ENCODE assay signal across 1 cellular context in the genomic region with DNA sequence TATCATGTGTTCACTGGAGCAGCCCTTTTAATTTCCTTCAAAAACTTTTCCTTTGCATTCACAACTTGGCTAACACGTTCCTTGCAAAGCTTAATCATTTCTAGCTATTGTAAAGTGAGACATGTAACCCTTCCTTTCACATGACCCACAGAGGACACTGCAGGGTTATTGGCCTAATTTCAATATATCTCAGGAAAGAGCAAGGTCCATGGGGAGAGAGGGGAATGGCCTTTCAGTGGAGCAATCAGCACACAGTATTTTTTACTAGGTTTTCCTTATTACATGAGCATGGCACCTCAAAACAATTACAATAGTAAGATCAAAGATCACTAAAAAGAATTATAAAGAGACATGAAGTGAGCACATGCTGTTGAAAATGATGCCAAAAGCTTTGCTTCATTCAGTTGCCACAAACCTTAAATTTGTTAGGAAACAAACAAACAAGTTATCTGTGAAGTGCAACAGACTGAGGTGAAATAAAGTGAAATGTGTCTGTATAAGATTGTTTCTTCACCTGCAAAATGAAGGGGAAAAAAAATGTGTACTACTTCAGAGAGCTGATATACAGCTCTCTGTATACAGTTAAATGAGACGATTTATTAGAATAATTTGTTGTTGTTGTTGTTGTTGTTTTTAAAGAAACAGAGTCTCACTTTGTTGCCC.
TF ChIP-seq lines count a peak whose summit lies in the region.

No MANE protein-coding gene starts in this region.

TF ChIP-seq in HepG2, 621 proteins besides CTCF, POLR2A, EP300 and RAD21 (continued from another document and continues in another):
- TF ChIP-seq, protein P1, sequence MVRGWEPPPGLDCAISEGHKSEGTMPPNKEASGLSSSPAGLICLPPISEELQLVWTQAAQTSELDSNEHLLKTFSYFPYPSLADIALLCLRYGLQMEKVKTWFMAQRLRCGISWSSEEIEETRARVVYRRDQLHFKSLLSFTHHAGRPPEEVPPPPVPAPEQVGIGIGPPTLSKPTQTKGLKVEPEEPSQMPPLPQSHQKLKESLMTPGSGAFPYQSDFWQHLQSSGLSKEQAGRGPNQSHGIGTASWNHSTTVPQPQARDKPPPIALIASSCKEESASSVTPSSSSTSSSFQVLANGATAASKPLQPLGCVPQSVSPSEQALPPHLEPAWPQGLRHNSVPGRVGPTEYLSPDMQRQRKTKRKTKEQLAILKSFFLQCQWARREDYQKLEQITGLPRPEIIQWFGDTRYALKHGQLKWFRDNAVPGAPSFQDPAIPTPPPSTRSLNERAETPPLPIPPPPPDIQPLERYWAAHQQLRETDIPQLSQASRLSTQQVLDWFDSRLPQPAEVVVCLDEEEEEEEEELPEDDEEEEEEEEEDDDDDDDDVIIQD (CRISPR knock-in tag; IDR thresholded peaks at IDR 0.05; ENCODE audit: low read depth) = peak; percentile 97
- TF ChIP-seq POGZ (CRISPR knock-in tag; IDR thresholded peaks at IDR 0.05) = peak; percentile 87
- TF ChIP-seq ZNF672 (CRISPR knock-in tag; IDR thresholded peaks at IDR 0.05) = no peak
- no peak for TF ChIP-seq RELA (CRISPR knock-in tag; IDR thresholded peaks at IDR 0.05)
- peak; percentile 45; the same call in 1 of the 2 replicates for TF ChIP-seq YEATS4 (CRISPR knock-in tag; IDR thresholded peaks at IDR 0.05; ENCODE audit: borderline replicate concordance)
- no peak for TF ChIP-seq ZNF572 (CRISPR knock-in tag; IDR thresholded peaks at IDR 0.05)
- no peak for TF ChIP-seq TAF1 (CRISPR knock-in tag; IDR thresholded peaks at IDR 0.05)
- no peak for TF ChIP-seq ZNF296 (CRISPR knock-in tag; conservative IDR thresholded peaks at IDR 0.05)
- 0 out of 2 replicates have a peak, but pooled peaks have one; percentile 14 for TF ChIP-seq FOSL2 (CRISPR knock-in tag; IDR thresholded peaks at IDR 0.05)
- no peak for TF ChIP-seq ZNF83 (CRISPR knock-in tag; IDR thresholded peaks at IDR 0.05; ENCODE audit: borderline replicate concordance)
- 0 out of 2 replicates have a peak, but pooled peaks have one; percentile 31 for TF ChIP-seq ISL2 (CRISPR knock-in tag; IDR thresholded peaks at IDR 0.05)
- peak; percentile 22; the same call in 1 of the 2 replicates for TF ChIP-seq FOXO1 (CRISPR knock-in tag; IDR thresholded peaks at IDR 0.05)
- peak; percentile 85 for TF ChIP-seq PHF21A (CRISPR knock-in tag; IDR thresholded peaks at IDR 0.05)
- TF ChIP-seq, protein P2, sequence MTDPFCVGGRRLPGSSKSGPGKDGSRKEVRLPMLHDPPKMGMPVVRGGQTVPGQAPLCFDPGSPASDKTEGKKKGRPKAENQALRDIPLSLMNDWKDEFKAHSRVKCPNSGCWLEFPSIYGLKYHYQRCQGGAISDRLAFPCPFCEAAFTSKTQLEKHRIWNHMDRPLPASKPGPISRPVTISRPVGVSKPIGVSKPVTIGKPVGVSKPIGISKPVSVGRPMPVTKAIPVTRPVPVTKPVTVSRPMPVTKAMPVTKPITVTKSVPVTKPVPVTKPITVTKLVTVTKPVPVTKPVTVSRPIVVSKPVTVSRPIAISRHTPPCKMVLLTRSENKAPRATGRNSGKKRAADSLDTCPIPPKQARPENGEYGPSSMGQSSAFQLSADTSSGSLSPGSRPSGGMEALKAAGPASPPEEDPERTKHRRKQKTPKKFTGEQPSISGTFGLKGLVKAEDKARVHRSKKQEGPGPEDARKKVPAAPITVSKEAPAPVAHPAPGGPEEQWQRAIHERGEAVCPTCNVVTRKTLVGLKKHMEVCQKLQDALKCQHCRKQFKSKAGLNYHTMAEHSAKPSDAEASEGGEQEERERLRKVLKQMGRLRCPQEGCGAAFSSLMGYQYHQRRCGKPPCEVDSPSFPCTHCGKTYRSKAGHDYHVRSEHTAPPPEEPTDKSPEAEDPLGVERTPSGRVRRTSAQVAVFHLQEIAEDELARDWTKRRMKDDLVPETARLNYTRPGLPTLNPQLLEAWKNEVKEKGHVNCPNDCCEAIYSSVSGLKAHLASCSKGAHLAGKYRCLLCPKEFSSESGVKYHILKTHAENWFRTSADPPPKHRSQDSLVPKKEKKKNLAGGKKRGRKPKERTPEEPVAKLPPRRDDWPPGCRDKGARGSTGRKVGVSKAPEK (CRISPR knock-in tag; IDR thresholded peaks at IDR 0.05; ENCODE audit: borderline replicate concordance) = no peak
- TF ChIP-seq, protein P3, sequence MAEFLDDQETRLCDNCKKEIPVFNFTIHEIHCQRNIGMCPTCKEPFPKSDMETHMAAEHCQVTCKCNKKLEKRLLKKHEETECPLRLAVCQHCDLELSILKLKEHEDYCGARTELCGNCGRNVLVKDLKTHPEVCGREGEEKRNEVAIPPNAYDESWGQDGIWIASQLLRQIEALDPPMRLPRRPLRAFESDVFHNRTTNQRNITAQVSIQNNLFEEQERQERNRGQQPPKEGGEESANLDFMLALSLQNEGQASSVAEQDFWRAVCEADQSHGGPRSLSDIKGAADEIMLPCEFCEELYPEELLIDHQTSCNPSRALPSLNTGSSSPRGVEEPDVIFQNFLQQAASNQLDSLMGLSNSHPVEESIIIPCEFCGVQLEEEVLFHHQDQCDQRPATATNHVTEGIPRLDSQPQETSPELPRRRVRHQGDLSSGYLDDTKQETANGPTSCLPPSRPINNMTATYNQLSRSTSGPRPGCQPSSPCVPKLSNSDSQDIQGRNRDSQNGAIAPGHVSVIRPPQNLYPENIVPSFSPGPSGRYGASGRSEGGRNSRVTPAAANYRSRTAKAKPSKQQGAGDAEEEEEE (CRISPR knock-in tag; IDR thresholded peaks at IDR 0.05; ENCODE audit: borderline replicate concordance) = no peak
- TF ChIP-seq ZFAT (CRISPR knock-in tag; conservative IDR thresholded peaks at IDR 0.05) = no peak
- no peak for TF ChIP-seq PHF5A (CRISPR knock-in tag; IDR thresholded peaks at IDR 0.05; ENCODE audit: low read depth, unreplicated experiment)
- no peak for TF ChIP-seq ZNF30 (CRISPR knock-in tag; IDR thresholded peaks at IDR 0.05)
- TF ChIP-seq SAP130 (CRISPR knock-in tag; IDR thresholded peaks at IDR 0.05; ENCODE audit: low read depth) = peak; percentile 48; the same call in 1 of the 2 replicates
- no peak for TF ChIP-seq SOX6 (IDR thresholded peaks at IDR 0.05)
- TF ChIP-seq SOX6 (CRISPR knock-in tag; IDR thresholded peaks at IDR 0.05) = peak; percentile 83
- TF ChIP-seq ZNF598 (CRISPR knock-in tag; IDR thresholded peaks at IDR 0.05; ENCODE audit: borderline replicate concordance) = no peak
- TF ChIP-seq TARDBP (CRISPR knock-in tag; IDR thresholded peaks at IDR 0.05) = peak; percentile 42; the same call in 1 of the 2 replicates
- TF ChIP-seq ZNF776 (CRISPR knock-in tag; IDR thresholded peaks at IDR 0.05) = no peak
- TF ChIP-seq, protein P4, sequence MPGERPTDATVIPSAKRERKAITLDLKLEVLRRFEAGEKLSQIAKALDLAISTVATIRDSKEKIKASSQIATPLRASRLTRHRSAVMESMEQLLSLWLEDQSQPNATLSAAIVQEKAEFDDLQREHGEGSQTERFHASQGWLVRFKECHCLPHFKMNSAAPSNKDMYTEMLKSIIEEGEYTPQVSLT (CRISPR knock-in tag; IDR thresholded peaks at IDR 0.05; ENCODE audit: borderline replicate concordance, low read depth) = no peak
- TF ChIP-seq HDAC2 (CRISPR knock-in tag; IDR thresholded peaks at IDR 0.05) = peak; percentile 64; the same call in 1 of the 2 replicates
- peak; percentile 87 for TF ChIP-seq ASH2L (IDR thresholded peaks at IDR 0.05; ENCODE audit: insufficient read length, low read depth, low read length)
- TF ChIP-seq ESRRA (CRISPR knock-in tag; IDR thresholded peaks at IDR 0.05; ENCODE audit: low read depth) = 0 out of 2 replicates have a peak, but pooled peaks have one; percentile 33
- TF ChIP-seq, protein P5, sequence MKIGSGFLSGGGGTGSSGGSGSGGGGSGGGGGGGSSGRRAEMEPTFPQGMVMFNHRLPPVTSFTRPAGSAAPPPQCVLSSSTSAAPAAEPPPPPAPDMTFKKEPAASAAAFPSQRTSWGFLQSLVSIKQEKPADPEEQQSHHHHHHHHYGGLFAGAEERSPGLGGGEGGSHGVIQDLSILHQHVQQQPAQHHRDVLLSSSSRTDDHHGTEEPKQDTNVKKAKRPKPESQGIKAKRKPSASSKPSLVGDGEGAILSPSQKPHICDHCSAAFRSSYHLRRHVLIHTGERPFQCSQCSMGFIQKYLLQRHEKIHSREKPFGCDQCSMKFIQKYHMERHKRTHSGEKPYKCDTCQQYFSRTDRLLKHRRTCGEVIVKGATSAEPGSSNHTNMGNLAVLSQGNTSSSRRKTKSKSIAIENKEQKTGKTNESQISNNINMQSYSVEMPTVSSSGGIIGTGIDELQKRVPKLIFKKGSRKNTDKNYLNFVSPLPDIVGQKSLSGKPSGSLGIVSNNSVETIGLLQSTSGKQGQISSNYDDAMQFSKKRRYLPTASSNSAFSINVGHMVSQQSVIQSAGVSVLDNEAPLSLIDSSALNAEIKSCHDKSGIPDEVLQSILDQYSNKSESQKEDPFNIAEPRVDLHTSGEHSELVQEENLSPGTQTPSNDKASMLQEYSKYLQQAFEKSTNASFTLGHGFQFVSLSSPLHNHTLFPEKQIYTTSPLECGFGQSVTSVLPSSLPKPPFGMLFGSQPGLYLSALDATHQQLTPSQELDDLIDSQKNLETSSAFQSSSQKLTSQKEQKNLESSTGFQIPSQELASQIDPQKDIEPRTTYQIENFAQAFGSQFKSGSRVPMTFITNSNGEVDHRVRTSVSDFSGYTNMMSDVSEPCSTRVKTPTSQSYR (CRISPR knock-in tag; IDR thresholded peaks at IDR 0.05; ENCODE audit: borderline replicate concordance) = no peak; the same call in 1 of the 2 replicates
- TF ChIP-seq SOX13 (IDR thresholded peaks at IDR 0.05) = peak; percentile 51; the same call in 1 of the 2 replicates
- TF ChIP-seq SOX13 (CRISPR knock-in tag; conservative IDR thresholded peaks at IDR 0.05 in 1 of 2, IDR thresholded peaks at IDR 0.05 in 1 of 2) = peak in 1 of 2 experiments; percentile 85; a peak in 2 of 4 replicates
- no peak for TF ChIP-seq SNAPC2 (CRISPR knock-in tag; IDR thresholded peaks at IDR 0.05)
- TF ChIP-seq ARNT2 (CRISPR knock-in tag; IDR thresholded peaks at IDR 0.05; ENCODE audit: low read depth) = no peak
- peak; percentile 56 for TF ChIP-seq FOXA3 (CRISPR knock-in tag; IDR thresholded peaks at IDR 0.05)
- TF ChIP-seq ZNF792 (CRISPR knock-in tag; IDR thresholded peaks at IDR 0.05) = no peak
- TF ChIP-seq, protein P6, sequence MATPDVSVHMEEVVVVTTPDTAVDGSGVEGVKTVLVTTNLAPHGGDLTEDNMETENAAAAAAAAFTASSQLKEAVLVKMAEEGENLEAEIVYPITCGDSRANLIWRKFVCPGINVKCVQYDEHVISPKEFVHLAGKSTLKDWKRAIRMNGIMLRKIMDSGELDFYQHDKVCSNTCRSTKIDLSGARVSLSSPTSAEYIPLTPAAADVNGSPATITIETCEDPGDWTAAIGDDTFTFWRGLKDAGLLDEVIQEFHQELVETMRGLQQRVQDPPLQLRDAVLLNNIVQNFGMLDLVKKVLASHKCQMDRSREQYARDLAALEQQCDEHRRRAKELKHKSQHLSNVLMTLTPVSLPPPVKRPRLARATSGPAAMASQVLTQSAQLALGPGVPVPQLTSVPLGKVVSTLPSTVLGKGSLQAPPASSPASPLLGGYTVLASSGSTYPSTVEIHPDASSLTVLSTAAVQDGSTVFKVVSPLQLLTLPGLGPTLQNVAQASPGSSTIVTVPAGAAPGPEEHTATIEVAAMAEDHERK (CRISPR knock-in tag; IDR thresholded peaks at IDR 0.05; ENCODE audit: low read depth) = no peak
- TF ChIP-seq ZNF234 (CRISPR knock-in tag; conservative IDR thresholded peaks at IDR 0.05) = no peak
- TF ChIP-seq, protein P7, sequence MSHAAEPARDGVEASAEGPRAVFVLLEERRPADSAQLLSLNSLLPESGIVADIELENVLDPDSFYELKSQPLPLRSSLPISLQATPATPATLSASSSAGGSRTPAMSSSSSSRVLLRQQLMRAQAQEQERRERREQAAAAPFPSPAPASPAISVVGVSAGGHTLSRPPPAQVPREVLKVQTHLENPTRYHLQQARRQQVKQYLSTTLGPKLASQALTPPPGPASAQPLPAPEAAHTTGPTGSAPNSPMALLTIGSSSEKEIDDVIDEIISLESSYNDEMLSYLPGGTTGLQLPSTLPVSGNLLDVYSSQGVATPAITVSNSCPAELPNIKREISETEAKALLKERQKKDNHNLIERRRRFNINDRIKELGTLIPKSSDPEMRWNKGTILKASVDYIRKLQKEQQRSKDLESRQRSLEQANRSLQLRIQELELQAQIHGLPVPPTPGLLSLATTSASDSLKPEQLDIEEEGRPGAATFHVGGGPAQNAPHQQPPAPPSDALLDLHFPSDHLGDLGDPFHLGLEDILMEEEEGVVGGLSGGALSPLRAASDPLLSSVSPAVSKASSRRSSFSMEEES (CRISPR knock-in tag; IDR thresholded peaks at IDR 0.05) = peak; percentile 93
- peak; percentile 44; the same call in 1 of the 2 replicates for TF ChIP-seq CREM (IDR thresholded peaks at IDR 0.05)
- no peak for TF ChIP-seq CREM (CRISPR knock-in tag; IDR thresholded peaks at IDR 0.05)
- TF ChIP-seq NCOR1 (IDR thresholded peaks at IDR 0.05; ENCODE audit: borderline replicate concordance, low read length) = peak; percentile 89; the same call in 1 of the 2 replicates
- TF ChIP-seq, protein P8, sequence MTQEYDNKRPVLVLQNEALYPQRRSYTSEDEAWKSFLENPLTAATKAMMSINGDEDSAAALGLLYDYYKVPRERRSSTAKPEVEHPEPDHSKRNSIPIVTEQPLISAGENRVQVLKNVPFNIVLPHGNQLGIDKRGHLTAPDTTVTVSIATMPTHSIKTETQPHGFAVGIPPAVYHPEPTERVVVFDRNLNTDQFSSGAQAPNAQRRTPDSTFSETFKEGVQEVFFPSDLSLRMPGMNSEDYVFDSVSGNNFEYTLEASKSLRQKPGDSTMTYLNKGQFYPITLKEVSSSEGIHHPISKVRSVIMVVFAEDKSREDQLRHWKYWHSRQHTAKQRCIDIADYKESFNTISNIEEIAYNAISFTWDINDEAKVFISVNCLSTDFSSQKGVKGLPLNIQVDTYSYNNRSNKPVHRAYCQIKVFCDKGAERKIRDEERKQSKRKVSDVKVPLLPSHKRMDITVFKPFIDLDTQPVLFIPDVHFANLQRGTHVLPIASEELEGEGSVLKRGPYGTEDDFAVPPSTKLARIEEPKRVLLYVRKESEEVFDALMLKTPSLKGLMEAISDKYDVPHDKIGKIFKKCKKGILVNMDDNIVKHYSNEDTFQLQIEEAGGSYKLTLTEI (CRISPR knock-in tag; conservative IDR thresholded peaks at IDR 0.05) = no peak
- no peak for TF ChIP-seq ZNF430 (CRISPR knock-in tag; IDR thresholded peaks at IDR 0.05)
- TF ChIP-seq, protein P9, sequence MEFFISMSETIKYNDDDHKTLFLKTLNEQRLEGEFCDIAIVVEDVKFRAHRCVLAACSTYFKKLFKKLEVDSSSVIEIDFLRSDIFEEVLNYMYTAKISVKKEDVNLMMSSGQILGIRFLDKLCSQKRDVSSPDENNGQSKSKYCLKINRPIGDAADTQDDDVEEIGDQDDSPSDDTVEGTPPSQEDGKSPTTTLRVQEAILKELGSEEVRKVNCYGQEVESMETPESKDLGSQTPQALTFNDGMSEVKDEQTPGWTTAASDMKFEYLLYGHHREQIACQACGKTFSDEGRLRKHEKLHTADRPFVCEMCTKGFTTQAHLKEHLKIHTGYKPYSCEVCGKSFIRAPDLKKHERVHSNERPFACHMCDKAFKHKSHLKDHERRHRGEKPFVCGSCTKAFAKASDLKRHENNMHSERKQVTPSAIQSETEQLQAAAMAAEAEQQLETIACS (CRISPR knock-in tag; IDR thresholded peaks at IDR 0.05) = no peak
- no peak for TF ChIP-seq MZF1 (CRISPR knock-in tag; IDR thresholded peaks at IDR 0.05; ENCODE audit: borderline replicate concordance)
